Comparison of ENCODE assay signal across 8 cellular contexts in the genomic region with DNA sequence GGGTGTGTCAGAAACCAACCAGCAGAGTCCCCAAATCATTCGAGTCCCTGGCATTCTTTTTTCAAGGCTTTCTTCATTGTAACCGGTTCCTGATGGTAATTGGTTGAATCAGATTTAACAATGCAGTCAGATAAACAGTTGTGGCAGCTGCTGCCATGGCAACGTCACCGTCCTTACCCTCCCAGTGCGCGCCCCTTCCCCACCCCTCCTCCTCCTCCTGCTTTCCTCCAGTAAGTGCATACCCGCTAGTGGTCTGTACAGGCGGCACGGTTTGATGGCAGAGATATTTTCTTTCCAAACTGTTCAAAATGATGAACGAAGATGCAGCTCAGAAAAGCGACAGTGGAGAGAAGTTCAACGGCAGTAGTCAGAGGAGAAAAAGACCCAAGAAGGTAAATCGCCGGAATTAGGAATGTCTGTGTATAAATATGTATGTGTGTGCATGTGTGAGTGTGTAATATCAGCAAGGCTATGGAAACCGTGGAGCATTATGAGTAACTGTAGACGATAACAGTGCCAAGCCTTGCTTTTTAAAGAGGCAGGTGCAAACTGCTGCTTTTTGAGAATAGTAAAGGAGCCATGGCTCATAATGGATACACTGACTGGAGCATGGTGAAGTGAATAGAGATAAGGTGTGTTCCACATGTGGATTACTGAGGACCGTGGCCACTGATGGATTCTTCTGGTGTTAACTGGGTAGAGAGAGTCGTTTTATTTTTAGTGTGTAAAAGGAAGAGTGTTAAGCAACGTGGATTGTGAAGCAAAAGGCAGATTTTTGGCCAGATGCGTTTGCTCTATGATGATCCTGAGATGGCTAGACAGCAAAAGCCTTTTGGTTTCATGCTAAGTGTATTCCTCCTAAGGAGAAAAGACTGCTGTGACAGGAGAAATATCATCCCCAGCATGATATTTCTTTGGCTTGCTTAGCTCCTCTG. TPM values are rescaled to one million over a fixed set of nuclear protein-coding genes. Genes with fewer than 3 reads are reported as not detected.
DNase-seq lines count a peak whose midpoint lies in the region; ATAC-seq and TF ChIP-seq lines count a peak whose summit lies in the region.

Gene ANK2 (plus strand): TSS at position 233 of the 935 bp plus-strand sequence. CDS start 76 bp downstream, at position 309.

- TF ChIP-seq CTCF in left lung (IDR thresholded peaks at IDR 0.05) (no peak), transverse colon (IDR thresholded peaks at IDR 0.05) (no peak)

- no peak within 1 kb of the TSS for H3K4me3 ChIP-seq in left lung
- no peak within 1 kb of the TSS for H3K4me3 ChIP-seq in transverse colon

- in situ Hi-C loops in transverse colon (cut with MboI; ENCODE audit: low pct_ligation_motif_present in 1 of 4, low pct_unique_long_range_greater_than_20kb in 1 of 4, low sequenced_read_pairs in 3 of 4): no loop called here

- DNase-seq in NCI-H1417 (lab: John Stamatoyannopoulos, UW) (peak; percentile 70 to 90 (median 76)), NCI-H1417 treated with DMSO at 0.1 percent for 48 hours (lab: John Stamatoyannopoulos, UW) (no peak), cerebellum (ENCODE audit: low spot score) (peak; percentile 63), left lung (no peak), transverse colon (no peak), NCI-H226 (no peak)

- no peaks in the 10 kb centered on the region for H3K36me3 ChIP-seq in left lung
- no peaks in the 10 kb centered on the region for H3K36me3 ChIP-seq in transverse colon

- H3K27me3 ChIP-seq in left lung: no peaks in the 10 kb centered on the region
- no peaks in the 10 kb centered on the region for H3K27me3 ChIP-seq in transverse colon

- H3K27ac ChIP-seq in left lung (no peak within 1 kb of the TSS), transverse colon (no peak within 1 kb of the TSS)

- H3K9me3 ChIP-seq in left lung (peaks cover 0 to under 1% of the 10 kb centered on the region in 2 donors), transverse colon (no peaks in the 10 kb centered on the region)

- 7 to 23% methylated on average over 12 to 20 of the region's 20 CpGs for WGBS in transverse colon (ENCODE audit: low coverage in 1 of 2), 2 donors

- H3K4me1 ChIP-seq in left lung (no peaks in the 10 kb centered on the region), transverse colon (no peaks in the 10 kb centered on the region)

- ATAC-seq in left lung (peak; percentile 41), HG02798 (IDR thresholded peaks at IDR 0.05; ENCODE audit: poor library complexity, unreplicated experiment) (no peak), GM18498 (IDR thresholded peaks at IDR 0.05; ENCODE audit: unreplicated experiment) (no peak)

- TF ChIP-seq EP300 in transverse colon (IDR thresholded peaks at IDR 0.05; ENCODE audit: low read depth): no peak

- intact Hi-C loops in left lung (cut with DNase I) (no loop called here), transverse colon (cut with DNase I; ENCODE audit: low total_unique reads) (no loop called here)

- TF ChIP-seq POLR2A in transverse colon (IDR thresholded peaks at IDR 0.05): no peak

RNA-seq across cellular contexts. Expression of gene ANK2, which starts in this region (rescaled TPM):
- total RNA-seq in cerebellum (333 TPM), left lung (10 to 100 TPM; 31.3 to 31.5 TPM), transverse colon (10 to 100 TPM; 13.7 to 47.4 (median 30.5) TPM)

Comparison
In these comparisons a context has a peak if more than half of its experiments do, and no peak if none do; other contexts are left out.
1. DNase-seq: peak in NCI-H1417 (3 of 3) and cerebellum (single experiment); none in NCI-H1417 treated with DMSO at 0.1 percent for 48 hours (single experiment), left lung (0 of 2), transverse colon (single experiment) and NCI-H226 (single experiment).